In the genomic region with DNA sequence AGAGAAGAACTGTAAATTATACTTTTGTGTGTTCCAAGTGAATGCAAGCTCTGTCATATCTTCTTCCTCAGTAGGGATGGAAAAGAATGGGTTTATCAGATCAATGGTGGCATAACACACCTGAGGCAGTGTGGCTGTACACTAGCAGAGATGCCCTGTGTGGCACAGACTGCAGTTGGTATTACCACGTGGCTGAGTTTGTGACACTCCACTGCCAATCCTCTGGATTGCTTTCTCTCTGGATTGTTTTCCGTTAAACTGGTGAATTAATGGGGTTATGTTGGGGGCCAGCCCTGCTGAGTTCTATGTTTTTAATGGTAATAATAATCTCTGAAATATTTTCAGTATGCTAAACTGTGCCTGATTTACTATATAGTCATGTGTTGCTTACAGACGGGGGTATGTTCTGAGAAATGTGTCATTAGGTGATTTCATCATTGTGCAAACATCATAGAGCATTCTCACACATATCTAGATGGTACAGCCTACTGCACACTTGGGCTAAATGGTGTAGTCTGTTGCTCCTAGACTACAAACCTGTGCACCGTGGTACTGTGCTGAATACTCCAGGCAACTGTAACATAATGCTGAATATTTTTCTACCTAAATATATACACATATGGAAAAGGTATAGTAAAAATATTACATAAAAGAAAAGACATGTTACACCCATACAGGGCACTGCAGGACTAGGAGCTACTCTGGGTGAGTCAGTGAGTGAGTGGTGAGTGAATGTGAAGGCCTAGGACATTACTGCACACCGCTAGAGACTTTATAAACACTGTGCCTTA, we compare ENCODE assay signal across 19 cellular contexts.
DNase-seq lines count a peak whose midpoint lies in the region; ATAC-seq and TF ChIP-seq lines count a peak whose summit lies in the region.
"Had no signal": no experiment of that assay in that cellular context is flagged by ENCODE, and none has a peak within 500 bp of the region (broad histone marks: within the 10 kb centered on the region; RNA-seq: fewer than 3 reads in every experiment).

No MANE protein-coding gene starts in this region.

- intact Hi-C loops in IMR-90 (cut with micrococcal nuclease): no loop called here

- H3K4me2 ChIP-seq in IMR-90 (ENCODE audit: low read depth, low read length): no peak overlapping the region

- DNase-seq in IMR-90 (peak; percentile 40), astrocyte of the spinal cord (ENCODE audit: low read depth, low spot score) (peak; percentile 80), fibroblast of villous mesenchyme (ENCODE audit: low read depth) (peak; percentile 45), NCI-H1105 treated with DMSO at 0.1 percent for 48 hours (lab: John Stamatoyannopoulos, UW) (no peak), UCSD-AML1 (lab: John Stamatoyannopoulos, UW; ENCODE audit: unreplicated experiment) (no peak), NCI-H187 treated with DMSO at 0.1 percent for 48 hours (lab: John Stamatoyannopoulos, UW) (no peak)
- DNase-seq in activated T-cell treated with anti-CD3 and anti-CD28 coated beads, Interleukin-2, amount 50 U/mL, for 72 hours: no peak
- DNase-seq: activated B cell treated with CpG ODN at 0.5 μM for 24 hours; adrenal gland; hippocampal formation; NCI-H146; NCI-H2227 treated with DMSO at 0.1 percent for 48 hours; Right ventricle myocardium superior; stimulated activated naive CD4-positive, alpha-beta T cell; tibial artery had no signal

- no peaks in the 10 kb centered on the region for H4K20me1 ChIP-seq in IMR-90 (ENCODE audit: insufficient read depth, low read length)

- WGBS in IMR-90 (ENCODE audit: extremely low coverage in 2 of 2, insufficient read length in 1 of 2), 2 experiments: 17% methylated on average over 1 of the region's 5 CpGs; no CpG with 5 or more reads in 1 of the 2 experiments

- H3K9me1 ChIP-seq in IMR-90 (ENCODE audit: insufficient read depth, low read length): no peaks in the 10 kb centered on the region

- dilution Hi-C loops in IMR-90 (cut with HindIII; ENCODE audit: low sequenced_read_pairs, unreplicated experiment): no loop called here

- no peak overlapping the region for H2BK20ac ChIP-seq in IMR-90 (ENCODE audit: low read depth, low read length)

- no peak overlapping the region for H2AK9ac ChIP-seq in IMR-90 (replicated peaks; ENCODE audit: low read depth, low read length, poor library complexity)

- H2BK15ac ChIP-seq in IMR-90 (ENCODE audit: low read depth, low read length): no peak overlapping the region

- no peak for TF ChIP-seq POLR2A in IMR-90 (IDR thresholded peaks at IDR 0.05; ENCODE audit: low read depth, low read length)

- POLR2A ChIA-PET in IMR-90 (lab: Charles Lee; ENCODE audit: unreplicated experiment): no interaction called here

- no peak overlapping the region for H3K18ac ChIP-seq in IMR-90 (ENCODE audit: low read depth, low read length)

- H3K56ac ChIP-seq in IMR-90 (ENCODE audit: extremely low read depth, insufficient read depth, low read length): no peak overlapping the region

- no peak overlapping the region for H3K4ac ChIP-seq in IMR-90 (ENCODE audit: low read depth, low read length)

- H2BK5ac ChIP-seq in IMR-90 (ENCODE audit: low read depth, low read length, poor library complexity, severe bottlenecking): no peak overlapping the region

- TF ChIP-seq CTCF in IMR-90 (conservative IDR thresholded peaks at IDR 0.05; ENCODE audit: low read depth, low read length) (no peak), astrocyte of the spinal cord (IDR thresholded peaks at IDR 0.05; ENCODE audit: low read depth, low read length) (no peak), fibroblast of villous mesenchyme (IDR thresholded peaks at IDR 0.05; ENCODE audit: insufficient read depth, low read depth, low read length) (no peak)

- peak; percentile 27; the same call in 1 of the 2 replicates for ATAC-seq in IMR-90 (ENCODE audit: low read depth)
- ATAC-seq in activated T-cell treated with anti-CD3 and anti-CD28 coated beads, Interleukin-2, amount 50 U/mL, for 72 hours (replicated peaks in 1 of 2): no peak
- ATAC-seq: activated T-helper 17 cell treated with anti-CD3 and anti-CD28 coated beads, Interleukin-2, amount 50 U/mL, for 72 hours; HCT116 had no signal

- BruUV-seq in IMR-90 (replicated peaks; lab: Mats Ljungman, UMichigan): no TSS peak

- no peak overlapping the region for H3K27ac ChIP-seq in IMR-90 (ENCODE audit: insufficient read depth, low read length)
- H3K27ac ChIP-seq: adrenal gland, C4-2B, tibial artery had no signal

- in situ Hi-C loops in IMR-90 (cut with MboI; ENCODE audit: low sequenced_read_pairs) (no loop called here), astrocyte of the spinal cord (cut with HindIII; ENCODE audit: low sequenced_read_pairs) (no loop called here)

- H3K4me3 Mint-ChIP-seq in activated T-cell treated with anti-CD3 and anti-CD28 coated beads, Interleukin-2, amount 50 U/mL, for 72 hours: no peak overlapping the region
- H3K4me3 Mint-ChIP-seq: activated B cell treated with CpG ODN at 0.5 μM for 24 hours; activated T-helper 17 cell treated with anti-CD3 and anti-CD28 coated beads, Interleukin-2, amount 50 U/mL, for 72 hours; T-helper 1 cell treated with Interleukin-12 subunit alpha and Interleukin-12 subunit beta and Interleukin-4 antibody, amounts not matched to agents 30 μg/mL and 1 μg/mL, for 36 hours had no signal

- no peak for TF ChIP-seq RAD21 in IMR-90 (IDR thresholded peaks at IDR 0.05; ENCODE audit: low read length)

- H3K79me1 ChIP-seq in IMR-90 (ENCODE audit: low read depth in 1 of 2, low read length in 2 of 2): no peaks in the 10 kb centered on the region

- peaks cover 0 to 3% of the 10 kb centered on the region in 2 donors for H3K9me3 Mint-ChIP-seq in activated T-cell treated with anti-CD3 and anti-CD28 coated beads, Interleukin-2, amount 50 U/mL, for 72 hours

- no peaks in the 10 kb centered on the region for H3K4me1 ChIP-seq in IMR-90 (ENCODE audit: control insufficient read depth, insufficient read depth, low read length)
- H3K4me1 ChIP-seq: adrenal gland, tibial artery had no signal

- no peak overlapping the region for H2AFZ ChIP-seq in IMR-90 (replicated peaks; ENCODE audit: low read length, poor library complexity)

- H3K9me3 ChIP-seq in IMR-90 (ENCODE audit: control insufficient read depth, insufficient read depth, low read length): peaks cover 5% of the 10 kb centered on the region; the same call in 1 of the 2 replicates
- H3K9me3 ChIP-seq: adrenal gland, tibial artery had no signal

- H4K8ac ChIP-seq in IMR-90 (ENCODE audit: low read depth in 2 of 2, low read length in 2 of 2): no peak overlapping the region

- no peaks in the 10 kb centered on the region for H3K4me1 Mint-ChIP-seq in activated T-cell treated with anti-CD3 and anti-CD28 coated beads, Interleukin-2, amount 50 U/mL, for 72 hours (ENCODE audit: low read depth)
- H3K4me1 Mint-ChIP-seq: activated B cell treated with CpG ODN at 0.5 μM for 24 hours; activated T-helper 17 cell treated with anti-CD3 and anti-CD28 coated beads, Interleukin-2, amount 50 U/mL, for 72 hours had no signal

- no peaks in the 10 kb centered on the region for H3K27me3 Mint-ChIP-seq in activated T-cell treated with anti-CD3 and anti-CD28 coated beads, Interleukin-2, amount 50 U/mL, for 72 hours (ENCODE audit: low read depth)
- H3K27me3 Mint-ChIP-seq: activated B cell treated with CpG ODN at 0.5 μM for 24 hours; activated T-helper 17 cell treated with anti-CD3 and anti-CD28 coated beads, Interleukin-2, amount 50 U/mL, for 72 hours had no signal

- H3K23ac ChIP-seq in IMR-90 (ENCODE audit: low read depth, low read length): no peak overlapping the region

- H4K91ac ChIP-seq in IMR-90 (ENCODE audit: insufficient read depth, low read depth, low read length): no peak overlapping the region

- no peaks in the 10 kb centered on the region for H3K36me3 Mint-ChIP-seq in activated T-cell treated with anti-CD3 and anti-CD28 coated beads, Interleukin-2, amount 50 U/mL, for 72 hours (ENCODE audit: insufficient read depth in 2 of 2)

- H4K5ac ChIP-seq in IMR-90 (ENCODE audit: low read depth, low read length): no peak overlapping the region

- H3K9ac ChIP-seq in IMR-90 (ENCODE audit: low read depth, low read length): no peak overlapping the region

- no peak overlapping the region for H2BK120ac ChIP-seq in IMR-90 (ENCODE audit: low read depth, low read length)

- no peak overlapping the region for H2AK5ac ChIP-seq in IMR-90 (ENCODE audit: low read depth, low read length)

- no peaks in the 10 kb centered on the region for H3K36me3 ChIP-seq in IMR-90 (ENCODE audit: control insufficient read depth, insufficient read depth, low read length)
- H3K36me3 ChIP-seq: adrenal gland, tibial artery had no signal

- H3K27me3 ChIP-seq in IMR-90 (ENCODE audit: control insufficient read depth, insufficient read depth, low read length): no peaks in the 10 kb centered on the region
- H3K27me3 ChIP-seq: adrenal gland, tibial artery had no signal

- H3K4me3 ChIP-seq in IMR-90 (ENCODE audit: insufficient read depth, low read depth, low read length) (no peak overlapping the region), astrocyte of the spinal cord (ENCODE audit: low read depth, low read length) (no peak overlapping the region), fibroblast of villous mesenchyme (ENCODE audit: low read depth, low read length) (no peak overlapping the region)
- H3K4me3 ChIP-seq: adrenal gland, tibial artery had no signal

- CTCF ChIA-PET in IMR-90 (lab: Yijun Ruan, JAX): no interaction called here

- no peak overlapping the region for H3K27ac Mint-ChIP-seq in activated T-cell treated with anti-CD3 and anti-CD28 coated beads, Interleukin-2, amount 50 U/mL, for 72 hours
- H3K27ac Mint-ChIP-seq: activated B cell treated with CpG ODN at 0.5 μM for 24 hours; activated T-helper 17 cell treated with anti-CD3 and anti-CD28 coated beads, Interleukin-2, amount 50 U/mL, for 72 hours; T-helper 1 cell treated with Interleukin-12 subunit alpha and Interleukin-12 subunit beta and Interleukin-4 antibody, amounts not matched to agents 30 μg/mL and 1 μg/mL, for 36 hours had no signal

- H3K14ac ChIP-seq in IMR-90 (replicated peaks; ENCODE audit: low read depth, low read length): no peak overlapping the region

TF ChIP-seq in IMR-90, 13 proteins besides CTCF, POLR2A, EP300 and RAD21:
- TF ChIP-seq CEBPB (IDR thresholded peaks at IDR 0.05; ENCODE audit: low read depth, low read length): peak; percentile 66; the same call in 1 of the 2 replicates
- no peak for TF ChIP-seq FOS (IDR thresholded peaks at IDR 0.05; ENCODE audit: low read depth, low read length)
- TF ChIP-seq RCOR1 (IDR thresholded peaks at IDR 0.05; ENCODE audit: insufficient replicate concordance, low read length): no peak

Comparison
In these comparisons a context has a peak if more than half of its experiments do, and no peak if none do; other contexts are left out.
1. DNase-seq: peak in IMR-90 (single experiment), astrocyte of the spinal cord (single experiment) and fibroblast of villous mesenchyme (single experiment); none in NCI-H1105 treated with DMSO at 0.1 percent for 48 hours (single experiment), activated T-cell treated with anti-CD3 and anti-CD28 coated beads, Interleukin-2, amount 50 U/mL, for 72 hours (0 of 2), UCSD-AML1 (single experiment) and NCI-H187 treated with DMSO at 0.1 percent for 48 hours (single experiment).